ENCODE assay signal across 20 cellular contexts in genomic region chr10:79280956-79281355, GRCh38.
DNase-seq lines count a peak whose midpoint lies in the region; ATAC-seq lines count a peak whose summit lies in the region.
"Had no signal": no experiment of that assay in that cellular context is flagged by ENCODE, and none has a peak within 500 bp of the region (broad histone marks: within the 10 kb centered on the region; RNA-seq: fewer than 3 reads in every experiment).

No MANE protein-coding gene starts in this region.

- H4K20me1 ChIP-seq in Karpas-422 (ENCODE audit: insufficient read depth, low read depth, low read length): peaks cover 8% of the 10 kb centered on the region; the same call in 1 of the 2 replicates

- peaks cover 52% of the 10 kb centered on the region for H3K79me2 ChIP-seq in Karpas-422 (ENCODE audit: low read length)

- H3K27me3 ChIP-seq in CD4-positive, CD25-positive, alpha-beta regulatory T cell (ENCODE audit: control insufficient read depth, insufficient read depth, low read length): no peaks in the 10 kb centered on the region
- H3K27me3 ChIP-seq in Karpas-422 (ENCODE audit: low read length): no peaks in the 10 kb centered on the region

- no peaks in the 10 kb centered on the region for H3K9me2 ChIP-seq in Karpas-422 (replicated peaks; ENCODE audit: insufficient read depth, low read length)

- H3K36me3 Mint-ChIP-seq in CD4-positive, CD25-positive, alpha-beta regulatory T cell: peaks cover 20% of the 10 kb centered on the region

- no peak overlapping the region for H3K4me3 Mint-ChIP-seq in CD4-positive, CD25-positive, alpha-beta regulatory T cell

- H3K27me3 Mint-ChIP-seq in CD4-positive, CD25-positive, alpha-beta regulatory T cell: no peaks in the 10 kb centered on the region
- H3K27me3 Mint-ChIP-seq: IgD-negative memory B cell had no signal

- H3K4me1 Mint-ChIP-seq in CD4-positive, CD25-positive, alpha-beta regulatory T cell: peaks cover 5 to 35% (median 21%) of the 10 kb centered on the region in 4 donors

- no peak overlapping the region for H2AFZ ChIP-seq in Karpas-422 (ENCODE audit: low read length)

- H3K9me3 Mint-ChIP-seq in CD4-positive, CD25-positive, alpha-beta regulatory T cell: no peaks in the 10 kb centered on the region
- H3K9me3 Mint-ChIP-seq: IgD-negative memory B cell had no signal

- ATAC-seq in CD4-positive, CD25-positive, alpha-beta regulatory T cell (ENCODE audit: low read depth in 2 of 2): no peak
- ATAC-seq: PC-3, SK-N-SH treated with all-trans-retinoic acid at 6 μM for 48 hours had no signal

- peak overlapping the region; percentile 74 for H3K4me2 ChIP-seq in Karpas-422 (ENCODE audit: low read depth, low read length, poor library complexity, severe bottlenecking)

- no peaks in the 10 kb centered on the region for H3K9me3 ChIP-seq in CD4-positive, CD25-positive, alpha-beta regulatory T cell (ENCODE audit: control insufficient read depth in 2 of 2, low read length in 2 of 2)
- H3K9me3 ChIP-seq in Karpas-422 (ENCODE audit: low read length): no peaks in the 10 kb centered on the region

- peaks cover 8% of the 10 kb centered on the region for H3K36me3 ChIP-seq in CD4-positive, CD25-positive, alpha-beta regulatory T cell (ENCODE audit: control insufficient read depth, insufficient read depth, low read length)
- H3K36me3 ChIP-seq in Karpas-422 (ENCODE audit: insufficient read depth, low read length): peaks cover 6% of the 10 kb centered on the region

- H3K4me1 ChIP-seq in CD4-positive, CD25-positive, alpha-beta regulatory T cell (ENCODE audit: control insufficient read depth, insufficient read depth, low read length, poor library complexity, severe bottlenecking): peaks cover 26% of the 10 kb centered on the region
- peaks cover 63% of the 10 kb centered on the region for H3K4me1 ChIP-seq in Karpas-422 (ENCODE audit: low read length)

- H3K9ac ChIP-seq in Karpas-422 (ENCODE audit: low read length): peak overlapping the region; percentile 66; the same call in 1 of the 2 replicates

- DNase-seq in CD4-positive, CD25-positive, alpha-beta regulatory T cell: no peak
- no peak for DNase-seq in Karpas-422
- peak; percentile 27 for DNase-seq in kidney tubule cell (ENCODE audit: low spot score)
- DNase-seq in renal cortical epithelial cell (ENCODE audit: low read depth): peak; percentile 13
- DNase-seq in GF-D8 (lab: John Stamatoyannopoulos, UW): no peak
- no peak for DNase-seq in LoVo (ENCODE audit: low spot score)
- no peak for DNase-seq in activated CD8-positive, alpha-beta memory T cell treated with anti-CD3 and anti-CD28 coated beads, Interleukin-2, amount 50 U/mL, for 4 hours
- DNase-seq: C1 segment of cervical spinal cord, DMS79 treated with DMSO at 0.1 percent for 48 hours, H7, NCI-H1105 treated with DMSO at 0.1 percent for 48 hours, NCI-H1694 treated with DMSO at 0.1 percent for 48 hours, NCI-H2107, NCI-H2227 treated with DMSO at 0.1 percent for 48 hours, NCI-H510A treated with DMSO at 0.1 percent for 48 hours, PC-3, RPMI8226, SIG-M5 had no signal

- H3K27ac ChIP-seq in CD4-positive, CD25-positive, alpha-beta regulatory T cell (ENCODE audit: insufficient read depth, low read length, poor library complexity, severe bottlenecking): no peak overlapping the region
- peak overlapping the region; percentile 93 for H3K27ac ChIP-seq in Karpas-422 (ENCODE audit: low read length)

- no peak overlapping the region for H3K4me3 ChIP-seq in CD4-positive, CD25-positive, alpha-beta regulatory T cell (ENCODE audit: low read depth, low read length)
- H3K4me3 ChIP-seq in Karpas-422 (ENCODE audit: low read length): no peak overlapping the region

- H3K27ac Mint-ChIP-seq in CD4-positive, CD25-positive, alpha-beta regulatory T cell: peak overlapping the region in 2 of 3 donors; percentile 10 to 53

Comparison
In these comparisons a context has a peak if more than half of its experiments do, and no peak if none do; other contexts are left out.
1. DNase-seq: peak in kidney tubule cell (single experiment) and renal cortical epithelial cell (single experiment); none in CD4-positive, CD25-positive, alpha-beta regulatory T cell (0 of 3), Karpas-422 (single experiment), GF-D8 (single experiment), LoVo (single experiment) and activated CD8-positive, alpha-beta memory T cell treated with anti-CD3 and anti-CD28 coated beads, Interleukin-2, amount 50 U/mL, for 4 hours (single experiment).